ENCODE assay signal across 20 cellular contexts in the genomic region with DNA sequence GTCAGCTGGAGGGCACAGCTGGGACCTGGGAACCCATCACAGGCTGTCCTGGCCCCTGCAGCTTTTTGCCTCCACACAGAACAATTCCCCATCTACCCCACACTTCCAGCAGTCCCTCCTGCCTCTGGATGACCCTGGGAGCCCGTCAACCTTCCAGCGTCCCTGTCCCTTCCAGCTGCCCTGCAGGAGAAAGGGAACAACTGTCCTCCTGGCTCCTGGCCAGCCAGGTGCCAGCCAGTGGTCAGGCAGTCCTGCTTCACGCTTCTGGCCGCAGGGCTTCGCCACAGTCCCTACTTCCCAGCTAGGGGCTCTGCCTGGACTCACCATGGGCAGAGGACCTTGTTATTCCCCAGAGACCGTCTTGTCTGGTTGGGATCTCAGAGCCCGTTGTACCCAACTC. TPM values are rescaled to one million over a fixed set of nuclear protein-coding genes. Genes with fewer than 3 reads are reported as not detected.
"Had no signal": no experiment of that assay in that cellular context is flagged by ENCODE, and none has a peak within 500 bp of the region (broad histone marks: within the 10 kb centered on the region; RNA-seq: fewer than 3 reads in every experiment).

No MANE protein-coding gene starts in this region.

- DNase-seq: activated CD4-positive, alpha-beta memory T cell treated with anti-CD3 and anti-CD28 coated beads for 36 hours; activated CD4-positive, alpha-beta T cell treated with anti-CD3 and anti-CD28 coated beads for 4 hours; activated CD4-positive, CD25-positive, alpha-beta regulatory T cell; activated naive CD4-positive, alpha-beta T cell treated with Interleukin-2 at 50 U/mL for 16 hours; activated naive CD8-positive, alpha-beta T cell treated with anti-CD3 and anti-CD28 coated beads for 36 hours; activated T-cell treated with anti-CD3 and anti-CD28 coated beads, Interleukin-2, amount 50 U/mL, for 48 hours; cerebellar nuclear complex; endodermal cell; esophagus squamous epithelium; gastrocnemius medialis; hypothalamus; retina; sigmoid colon; stimulated activated CD4-positive, alpha-beta T cell treated with anti-CD3 and anti-CD28 coated beads, Interleukin-15, amount 100 ng/mL, for 24 hours; stimulated activated naive CD4-positive, alpha-beta T cell; testis had no signal

- H3K4me1 ChIP-seq: gastrocnemius medialis had no signal

- H3K4me3 ChIP-seq: coronary artery, esophagus squamous epithelium, gastrocnemius medialis, sigmoid colon, smooth muscle cell, testis, vagina had no signal

- H3K9me3 ChIP-seq: esophagus squamous epithelium, gastrocnemius medialis, sigmoid colon, testis, vagina had no signal

- H3K36me3 ChIP-seq: esophagus squamous epithelium, gastrocnemius medialis, sigmoid colon, vagina had no signal

- H3K27me3 ChIP-seq: gastrocnemius medialis, testis, vagina had no signal

- H3K27ac ChIP-seq: coronary artery, gastrocnemius medialis, sigmoid colon, testis, vagina had no signal

- ATAC-seq: gastrocnemius medialis had no signal

RNA-seq across cellular contexts. Expression of gene LINGO1, which starts 27.1 kb away (rescaled TPM):
- total RNA-seq: activated CD4-positive, alpha-beta memory T cell treated with anti-CD3 and anti-CD28 coated beads for 36 hours; activated naive CD8-positive, alpha-beta T cell treated with anti-CD3 and anti-CD28 coated beads for 36 hours; bronchial epithelial cell had no signal
